7 cellular contexts compared by ENCODE assay signal in genomic region chr3:50365842-50366220, GRCh38. TPM values are rescaled to one million over a fixed set of nuclear protein-coding genes. Genes with fewer than 3 reads are reported as not detected.
DNase-seq lines count a peak whose midpoint lies in the region; TF ChIP-seq lines count a peak whose summit lies in the region.
"Had no signal": no experiment of that assay in that cellular context is flagged by ENCODE, and none has a peak within 500 bp of the region (broad histone marks: within the 10 kb centered on the region; RNA-seq: fewer than 3 reads in every experiment).

No MANE protein-coding gene starts in this region.

- peak overlapping the region; percentile 97 for H3K4me2 ChIP-seq in BLaER1
- H3K4me2 ChIP-seq: SK-N-SH had no signal

- H3K36me3 ChIP-seq in BLaER1, result no peaks in the 10 kb centered on the region
- no peaks in the 10 kb centered on the region for H3K36me3 ChIP-seq in uterus

- H3K4me1 ChIP-seq in BLaER1 (peaks cover 39% of the 10 kb centered on the region), uterus (peaks cover 0 to 6% of the 10 kb centered on the region in 2 donors)

- intact Hi-C loops in uterus (cut with DNase I; ENCODE audit: low total_unique reads), result no loop called here

- CTCF ChIA-PET in RWPE1 (lab: Yijun Ruan, JAX), result no interaction called here

- peak overlapping the region; percentile 82 to 84 (median 84) for H3K4me3 Mint-ChIP-seq in immature natural killer cell

- TF ChIP-seq CTCF in RWPE1 (conservative IDR thresholded peaks at IDR 0.05; ENCODE audit: low read depth), result no peak
- no peak for TF ChIP-seq CTCF in uterus (IDR thresholded peaks at IDR 0.05)

- DNase-seq in RWPE1 (ENCODE audit: low spot score) (no peak), immature natural killer cell (no peak), NCI-H226 (no peak), uterus (no peak), DMS 273 (lab: John Stamatoyannopoulos, UW; ENCODE audit: unreplicated experiment) (no peak)
- DNase-seq: SK-N-SH had no signal

- H3K4me3 ChIP-seq in BLaER1, result peak overlapping the region; percentile 73
- peak overlapping the region in 1 of 2 donors; percentile 64 for H3K4me3 ChIP-seq in uterus

- peaks cover 4 to 16% (median 6%) of the 10 kb centered on the region in 3 donors for H3K27me3 Mint-ChIP-seq in immature natural killer cell (ENCODE audit: low read depth in 3 of 3)

- POLR2A ChIA-PET in RWPE1 (lab: Yijun Ruan, JAX; ENCODE audit: low non-redundant PET), result no interaction called here

- peaks cover 12 to 18% of the 10 kb centered on the region in 2 donors for H3K4me1 Mint-ChIP-seq in immature natural killer cell

- TF ChIP-seq POLR2A in uterus (IDR thresholded peaks at IDR 0.05), result no peak

- peak overlapping the region; percentile 84 for H3K27ac ChIP-seq in BLaER1
- H3K27ac ChIP-seq in RWPE1, result peak overlapping the region; percentile 54; the same call in 1 of the 2 replicates
- H3K27ac ChIP-seq in uterus, result no peak overlapping the region

- H3K27ac Mint-ChIP-seq in immature natural killer cell, result peak overlapping the region; percentile 73 to 88 (median 84)

- no peaks in the 10 kb centered on the region for H4K20me1 ChIP-seq in BLaER1

- H3K9me3 ChIP-seq in BLaER1, result no peaks in the 10 kb centered on the region
- no peaks in the 10 kb centered on the region for H3K9me3 ChIP-seq in uterus
- H3K9me3 ChIP-seq: SK-N-SH had no signal

- H3K36me3 Mint-ChIP-seq in immature natural killer cell, result no peaks in the 10 kb centered on the region

- H3K9ac ChIP-seq in BLaER1, result peak overlapping the region; percentile 81
- H3K9ac ChIP-seq: SK-N-SH had no signal

- H3K9me3 Mint-ChIP-seq in immature natural killer cell, result no peaks in the 10 kb centered on the region

- H3K27me3 ChIP-seq in BLaER1 (no peaks in the 10 kb centered on the region), uterus (no peaks in the 10 kb centered on the region)

RNA-seq across cellular contexts. Expression of gene TMEM115, which starts 6.5 kb away (rescaled TPM):
- 10 to 100 TPM; 27.9 to 48.6 (median 36.6) TPM for polyA plus RNA-seq in immature natural killer cell
- total RNA-seq in uterus, result 10 to 100 TPM; 24.1 to 61.7 (median 37.0) TPM

RNA-seq across cellular contexts. Expression of gene CYB561D2, which starts 15.2 kb away (rescaled TPM):
- polyA plus RNA-seq in immature natural killer cell, result 100 to 1,000 TPM; 120 to 158 (median 131) TPM
- total RNA-seq in uterus, result 10 to 100 TPM in 2 of 4 donors, 1 to 10 TPM in 2; 3.6 to 23.8 (median 11.3) TPM

RNA-seq across cellular contexts. Expression of gene NPRL2, which starts 15.3 kb away (rescaled TPM):
- 100 to 1,000 TPM in 2 of 3 donors, 10 to 100 TPM in 1; 77.5 to 104 (median 101) TPM for polyA plus RNA-seq in immature natural killer cell
- 10 to 100 TPM; 11.8 to 26.2 (median 16.0) TPM for total RNA-seq in uterus

RNA-seq across cellular contexts. Expression of gene ZMYND10, which starts 20.3 kb away (rescaled TPM):
- polyA plus RNA-seq in immature natural killer cell, result 1 to 10 TPM; 2.3 to 3.7 (median 3.6) TPM
- total RNA-seq in uterus, result 10 to 100 TPM in 1 of 4 donors, 1 to 10 TPM in 3; 1.5 to 11.4 (median 4.9) TPM

RNA-seq across cellular contexts. Expression of gene RASSF1, which starts 25.2 kb away (rescaled TPM):
- polyA plus RNA-seq in immature natural killer cell, result 100 to 1,000 TPM; 172 to 253 (median 187) TPM
- total RNA-seq in uterus, result 100 to 1,000 TPM in 1 of 4 donors, 10 to 100 TPM in 3; 42.1 to 114 (median 44.6) TPM

Comparison
In these comparisons a context has a peak if more than half of its experiments do, and no peak if none do; other contexts are left out.
1. H3K27ac ChIP-seq: peak in BLaER1 (single experiment) and RWPE1 (single experiment); none in uterus (0 of 2).